Comparison of ENCODE assay signal across 8 cellular contexts in the genomic region with DNA sequence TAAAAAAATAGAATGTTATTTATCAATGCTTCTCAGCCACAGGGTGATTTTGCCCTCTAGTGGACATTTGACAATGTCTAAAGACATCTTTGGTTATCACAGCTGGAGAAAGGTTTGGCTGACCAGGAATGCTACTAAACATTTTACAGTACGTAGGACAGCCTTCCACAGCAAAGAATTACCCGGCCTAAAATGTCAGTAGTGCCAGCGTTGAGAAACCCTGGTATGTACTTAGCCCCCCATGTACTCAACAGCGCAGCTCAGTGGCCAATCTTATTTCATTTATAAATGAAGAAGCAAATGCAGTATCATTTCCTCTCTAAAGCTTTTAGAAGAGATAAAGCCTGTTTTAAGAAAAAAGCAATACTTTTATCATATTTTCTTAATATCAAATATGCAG. TPM values are rescaled to one million over a fixed set of nuclear protein-coding genes. Genes with fewer than 3 reads are reported as not detected.
DNase-seq lines count a peak whose midpoint lies in the region; ATAC-seq, FAIRE-seq and TF ChIP-seq lines count a peak whose summit lies in the region.

No MANE protein-coding gene starts in this region.

- H3K4me1 ChIP-seq in Peyer's patch (peaks cover 0 to 72% (median 15%) of the 10 kb centered on the region in 4 donors), keratinocyte (ENCODE audit: control insufficient read depth, extremely low read depth, insufficient read depth, low read length) (peaks cover 33% of the 10 kb centered on the region)

- no peak for ATAC-seq in HG02970 (IDR thresholded peaks at IDR 0.05; ENCODE audit: low FRiP score, unreplicated experiment)

- no peak overlapping the region for H3K4me3 ChIP-seq in BJ (ENCODE audit: low read depth, low read length)
- H3K4me3 ChIP-seq in H7 (ENCODE audit: insufficient read depth, low read depth, low read length): no peak overlapping the region
- no peak overlapping the region for H3K4me3 ChIP-seq in Peyer's patch
- no peak overlapping the region for H3K4me3 ChIP-seq in astrocyte of the cerebellum (ENCODE audit: low read depth, low read length)
- no peak overlapping the region for H3K4me3 ChIP-seq in keratinocyte (ENCODE audit: control insufficient read depth in 2 of 3, extremely low read depth in 1 of 3, insufficient read depth in 2 of 3, low read depth in 1 of 3, low read length in 3 of 3)

- no peak for TF ChIP-seq POLR2A in Peyer's patch (IDR thresholded peaks at IDR 0.05)

- H2AFZ ChIP-seq in keratinocyte (ENCODE audit: control insufficient read depth, low read length): no peak overlapping the region

- H3K27ac ChIP-seq in Peyer's patch: no peak overlapping the region
- H3K27ac ChIP-seq in keratinocyte (ENCODE audit: control insufficient read depth, insufficient read depth, low read length): no peak overlapping the region

- peaks cover 63% of the 10 kb centered on the region for H4K20me1 ChIP-seq in keratinocyte (ENCODE audit: control insufficient read depth, extremely low read depth, insufficient read depth, low read length)

- H3K9ac ChIP-seq in keratinocyte (ENCODE audit: control insufficient read depth, extremely low read depth, insufficient read depth, low read length): no peak overlapping the region

- no peak for FAIRE-seq in keratinocyte (lab: Jason Lieb, UNC)

- TF ChIP-seq CTCF in BJ (IDR thresholded peaks at IDR 0.05; ENCODE audit: insufficient read depth, low read depth, low read length) (peak; percentile 76), Peyer's patch (IDR thresholded peaks at IDR 0.05) (peak; percentile 32 to 80 (median 70)), astrocyte of the cerebellum (IDR thresholded peaks at IDR 0.05; ENCODE audit: low read depth, low read length, missing control alignments) (peak; percentile 83), keratinocyte (optimal IDR thresholded peaks at IDR 0.05 in 1 of 3, IDR thresholded peaks at IDR 0.05 in 1 of 3, conservative IDR thresholded peaks at IDR 0.05 in 1 of 3; ENCODE audit: extremely low read depth in 1 of 3, insufficient read depth in 2 of 3, low read length in 3 of 3) (peak; percentile 48 to 84 (median 76))

- no peaks in the 10 kb centered on the region; the same call in 1 of the 2 replicates for H3K36me3 ChIP-seq in BJ (ENCODE audit: control insufficient read depth, insufficient read depth, low read length)
- H3K36me3 ChIP-seq in H7 (replicated peaks; ENCODE audit: control insufficient read depth, insufficient read depth, low read length): no peaks in the 10 kb centered on the region
- no peaks in the 10 kb centered on the region for H3K36me3 ChIP-seq in Peyer's patch
- H3K36me3 ChIP-seq in keratinocyte (ENCODE audit: control insufficient read depth in 2 of 2, extremely low read depth in 1 of 2, insufficient read depth in 2 of 2, low read length in 2 of 2): peaks cover 1 to 9% of the 10 kb centered on the region in 2 experiments

- DNase-seq in BJ (ENCODE audit: low read depth) (peak; percentile 54), H7 (peak; percentile 62), Peyer's patch (peak in 2 of 3 donors; percentile 52 to 64), astrocyte of the cerebellum (ENCODE audit: low read depth) (peak; percentile 89), keratinocyte (ENCODE audit: low read depth, low spot score) (no peak), OCI-M2 (lab: John Stamatoyannopoulos, UW; ENCODE audit: unreplicated experiment) (no peak)
- DNase-seq in stimulated activated naive CD4-positive, alpha-beta T cell (lab: John Stamatoyannopoulos, UW): peak; percentile 7 to 51 (median 22)

- CTCF ChIA-PET in BJ (lab: Yijun Ruan, JAX): interaction anchor here (0.7 to 5.3 kb wide), 35 partner anchors 9 to 317 kb away, joined by 3 to 52 read pairs (median 4); a partner anchor contains a TSS

- H3K9me3 ChIP-seq in Peyer's patch: no peaks in the 10 kb centered on the region
- no peaks in the 10 kb centered on the region for H3K9me3 ChIP-seq in keratinocyte (ENCODE audit: control insufficient read depth, low read depth, low read length)

- peaks cover 5% of the 10 kb centered on the region for H3K9me1 ChIP-seq in keratinocyte (ENCODE audit: control insufficient read depth, extremely low read depth, insufficient read depth, low read length)

- in situ Hi-C loops in astrocyte of the cerebellum (cut with HindIII; ENCODE audit: low sequenced_read_pairs): no loop called here

- H3K27me3 ChIP-seq in BJ (ENCODE audit: control insufficient read depth, insufficient read depth, low read length): no peaks in the 10 kb centered on the region
- no peaks in the 10 kb centered on the region for H3K27me3 ChIP-seq in H7 (ENCODE audit: control insufficient read depth, insufficient read depth, low read length)
- no peaks in the 10 kb centered on the region for H3K27me3 ChIP-seq in Peyer's patch
- H3K27me3 ChIP-seq in keratinocyte (ENCODE audit: control insufficient read depth, extremely low read depth, insufficient read depth, low read length): no peaks in the 10 kb centered on the region

- POLR2A ChIA-PET in BJ (lab: Charles Lee): interaction anchor here (0.5 to 0.7 kb wide), 2 partner anchors 27 to 45 kb away, joined by 8 to 11 read pairs; no protein-coding TSS in a partner anchor

- no peak overlapping the region for H3K4me2 ChIP-seq in keratinocyte (ENCODE audit: control insufficient read depth, extremely low read depth, insufficient read depth, low read depth, low read length)

- H3K79me2 ChIP-seq in keratinocyte (ENCODE audit: control insufficient read depth, insufficient read depth, low read length): peaks cover 96% of the 10 kb centered on the region

- dilution Hi-C loops in keratinocyte (cut with MboI; ENCODE audit: extremely low pct_ligation_motif_present, low sequenced_read_pairs): no loop called here

RNA-seq across cellular contexts. Expression of a gene that starts 5.8 kb away (rescaled TPM):
- polyA plus RNA-seq in BJ (2011; rRNA removed) (73.9 and 87.0 TPM in 2 replicates), keratinocyte (104 to 133 TPM (median 109 TPM) in 3 replicates)
- polyA minus RNA-seq in BJ (2011; rRNA and poly(A)+ RNA removed): 49.9 and 62.6 TPM in 2 replicates
- 66.0 and 66.8 TPM in 2 replicates for total RNA-seq in H7 (2014; rRNA removed; shearing (Covaris generic))
- total RNA-seq in Peyer's patch: 100 to 1,000 TPM in 2 of 4 donors, 10 to 100 TPM in 2; 76.0 to 196 (median 99.5) TPM
- polyA plus RNA-seq in keratinocyte (2011; ENCODE audit: low read depth): 140 TPM
- 76.3 and 108 TPM in 2 replicates for polyA plus RNA-seq in keratinocyte (2011; cell fraction: cytosol; rRNA removed)
- 222 and 234 TPM in 2 replicates for polyA plus RNA-seq in keratinocyte (2011; cell fraction: nucleus; rRNA removed)
- polyA plus RNA-seq in keratinocyte (2012; ENCODE audit: low replicate concordance): 75.5 and 77.8 TPM in 2 replicates
- 33.2 to 176 TPM (median 102 TPM) in 3 replicates for polyA minus RNA-seq in keratinocyte
- 114 TPM for polyA minus RNA-seq in keratinocyte (2011; cell fraction: cytosol; rRNA and poly(A)+ RNA removed)
- polyA minus RNA-seq in keratinocyte (2011; cell fraction: nucleus; rRNA and poly(A)+ RNA removed): 100 and 181 TPM in 2 replicates

RNA-seq across cellular contexts. Expression of a gene that starts 57.0 kb away (rescaled TPM):
- 282 and 340 TPM in 2 replicates for polyA plus RNA-seq in BJ (2011; rRNA removed)
- polyA minus RNA-seq in BJ (2011; rRNA and poly(A)+ RNA removed): 119 and 129 TPM in 2 replicates
- 165 and 167 TPM in 2 replicates for total RNA-seq in H7 (2014; rRNA removed; shearing (Covaris generic))
- 100 to 1,000 TPM; 176 to 226 (median 217) TPM for total RNA-seq in Peyer's patch
- 139 to 283 TPM (median 221 TPM) in 3 replicates for polyA plus RNA-seq in keratinocyte
- polyA plus RNA-seq in keratinocyte (2011; ENCODE audit: low read depth): 273 TPM
- 115 and 191 TPM in 2 replicates for polyA plus RNA-seq in keratinocyte (2011; cell fraction: cytosol; rRNA removed)
- 159 and 203 TPM in 2 replicates for polyA plus RNA-seq in keratinocyte (2011; cell fraction: nucleus; rRNA removed)
- polyA plus RNA-seq in keratinocyte (2012; ENCODE audit: low replicate concordance): 132 and 196 TPM in 2 replicates
- polyA minus RNA-seq in keratinocyte: 54.1 to 141 TPM (median 61.6 TPM) in 3 replicates
- 65.4 TPM for polyA minus RNA-seq in keratinocyte (2011; cell fraction: cytosol; rRNA and poly(A)+ RNA removed)
- 58.7 and 107 TPM in 2 replicates for polyA minus RNA-seq in keratinocyte (2011; cell fraction: nucleus; rRNA and poly(A)+ RNA removed)

Comparison
In these comparisons a context has a peak if more than half of its experiments do, and no peak if none do; other contexts are left out.
1. DNase-seq: peak in BJ (single experiment), H7 (single experiment), Peyer's patch (2 of 3), astrocyte of the cerebellum (single experiment) and stimulated activated naive CD4-positive, alpha-beta T cell (6 of 6); none in keratinocyte (single experiment) and OCI-M2 (single experiment).
2. Peak in every context shown above with its lines, with median percentiles within 50 percentile points of each other: CTCF ChIP-seq.